Comparison of ENCODE assay signal across 18 cellular contexts in genomic region chr9:90996154-90996788, GRCh38.
DNase-seq lines count a peak whose midpoint lies in the region; ATAC-seq, FAIRE-seq and TF ChIP-seq lines count a peak whose summit lies in the region.
"Had no signal": no experiment of that assay in that cellular context is flagged by ENCODE, and none has a peak within 500 bp of the region (broad histone marks: within the 10 kb centered on the region; RNA-seq: fewer than 3 reads in every experiment).

No MANE protein-coding gene starts in this region.

- H3K79me2 ChIP-seq in K562 (ENCODE audit: control insufficient read depth, insufficient read depth, low read length) (no peaks in the 10 kb centered on the region), neural progenitor cell (ENCODE audit: low read depth) (no peaks in the 10 kb centered on the region)

- WGBS in IMR-90 (ENCODE audit: extremely low coverage in 2 of 2, insufficient read length in 1 of 2), 2 experiments, result no CpG with 5 or more reads among the region's 5 CpGs
- 0% methylated on average over 5 of the region's 5 CpGs for WGBS in K562 (ENCODE audit: insufficient coverage, low coverage, missing lambda C conversion rate)

- peaks cover 7% of the 10 kb centered on the region for H3K4me1 Mint-ChIP-seq in activated CD4-positive, alpha-beta T cell treated with anti-CD3 and anti-CD28 coated beads, Interleukin-2, amount 10 ng/mL, durations not matched to agents 24 days and 14 days
- H3K4me1 Mint-ChIP-seq in neural progenitor cell, result no peaks in the 10 kb centered on the region
- H3K4me1 Mint-ChIP-seq: CD4-positive, CD25-positive, alpha-beta regulatory T cell had no signal

- no peak for FAIRE-seq in K562 (lab: Jason Lieb, UNC)
- FAIRE-seq: GM12878, GM18507, H1 had no signal

- CTCF ChIA-PET in IMR-90 (lab: Yijun Ruan, JAX) (no interaction called here), K562 (lab: Yijun Ruan, JAX; ENCODE audit: low intra/inter-chr PET ratio) (no interaction called here)

- no peak overlapping the region for H3K27ac Mint-ChIP-seq in activated CD4-positive, alpha-beta T cell treated with anti-CD3 and anti-CD28 coated beads, Interleukin-2, amount 10 ng/mL, durations not matched to agents 24 days and 14 days
- no peak overlapping the region for H3K27ac Mint-ChIP-seq in neural progenitor cell
- H3K27ac Mint-ChIP-seq: CD4-positive, CD25-positive, alpha-beta regulatory T cell; HFFc6 had no signal

- H3K27ac ChIP-seq in IMR-90 (ENCODE audit: insufficient read depth, low read length) (no peak overlapping the region), K562 (ENCODE audit: extremely low read depth, low read depth, low read length) (no peak overlapping the region), neural progenitor cell (no peak overlapping the region)
- H3K27ac ChIP-seq: BLaER1 treated with 17β-estradiol and CSF1 and Interleukin-3, amounts not matched to agents 10 nM and 100 nM had no signal

- H2AK9ac ChIP-seq in IMR-90 (replicated peaks; ENCODE audit: low read depth, low read length, poor library complexity), result no peak overlapping the region

- H3K23ac ChIP-seq in IMR-90 (ENCODE audit: low read depth, low read length), result no peak overlapping the region

- ATAC-seq in IMR-90 (ENCODE audit: low read depth) (no peak), K562 (no peak), GM21576 (IDR thresholded peaks at IDR 0.05; ENCODE audit: unreplicated experiment) (no peak)
- ATAC-seq: GM12878 had no signal

- H3K9me3 ChIP-seq in IMR-90 (ENCODE audit: control insufficient read depth, insufficient read depth, low read length) (no peaks in the 10 kb centered on the region), K562 (replicated peaks; ENCODE audit: control insufficient read depth, insufficient read depth, low read depth, low read length) (no peaks in the 10 kb centered on the region), neural progenitor cell (ENCODE audit: low read depth) (no peaks in the 10 kb centered on the region)
- H3K9me3 ChIP-seq: HAP-1 had no signal

- H2BK15ac ChIP-seq in IMR-90 (ENCODE audit: low read depth, low read length), result peak overlapping the region; percentile 29; the same call in 2 of the 3 replicates

- H3K4me1 ChIP-seq in IMR-90 (ENCODE audit: control insufficient read depth, insufficient read depth, low read length) (peaks cover 19% of the 10 kb centered on the region), K562 (replicated peaks in 1 of 2; ENCODE audit: control insufficient read depth in 2 of 2, insufficient read depth in 2 of 2, low read length in 2 of 2) (peaks cover 0 to 2% of the 10 kb centered on the region in 2 experiments; a peak in 3 of 5 replicates), neural progenitor cell (no peaks in the 10 kb centered on the region)
- H3K4me1 ChIP-seq: HAP-1 had no signal

- H3K27me3 ChIP-seq in IMR-90 (ENCODE audit: control insufficient read depth, insufficient read depth, low read length) (no peaks in the 10 kb centered on the region), K562 (ENCODE audit: control insufficient read depth in 2 of 2, insufficient read depth in 2 of 2, low read length in 2 of 2) (no peaks in the 10 kb centered on the region), neural progenitor cell (no peaks in the 10 kb centered on the region)
- H3K27me3 ChIP-seq: BLaER1 treated with 17β-estradiol and CSF1 and Interleukin-3, amounts not matched to agents 10 nM and 100 nM had no signal

- H4K5ac ChIP-seq in IMR-90 (ENCODE audit: low read depth, low read length), result no peak overlapping the region

- no peaks in the 10 kb centered on the region for H3K79me1 ChIP-seq in IMR-90 (ENCODE audit: low read depth in 1 of 2, low read length in 2 of 2)

- H3K56ac ChIP-seq in IMR-90 (ENCODE audit: extremely low read depth, insufficient read depth, low read length), result no peak overlapping the region

- intact Hi-C loops in activated CD4-positive, alpha-beta T cell treated with anti-CD3 and anti-CD28 coated beads, Interleukin-2, amount 10 ng/mL, durations not matched to agents 24 days and 14 days (cut with micrococcal nuclease), result no loop called here
- intact Hi-C loops in IMR-90 (cut with micrococcal nuclease), result no loop called here
- intact Hi-C loops in K562 (cut with micrococcal nuclease), result no loop called here

- TF ChIP-seq EP300 in K562 (IDR thresholded peaks at IDR 0.05; ENCODE audit: low read length), result no peak

- POLR2A ChIA-PET in IMR-90 (lab: Charles Lee; ENCODE audit: unreplicated experiment) (no interaction called here), K562 (lab: Yijun Ruan, JAX) (no interaction called here)

- DNase-seq in activated CD4-positive, alpha-beta T cell treated with anti-CD3 and anti-CD28 coated beads, Interleukin-2, amount 10 ng/mL, durations not matched to agents 24 days and 14 days, result peak; percentile 27
- no peak for DNase-seq in activated CD4-positive, alpha-beta T cell treated with anti-CD3 and anti-CD28 coated beads, Interleukin-2, amount 50 U/mL, for 1 hour
- DNase-seq in IMR-90 (no peak), K562 (ENCODE audit: extremely low read depth in 1 of 4, low spot score in 3 of 4) (no peak), neural progenitor cell (ENCODE audit: low spot score) (no peak), NCI-H128 (lab: John Stamatoyannopoulos, UW; ENCODE audit: unreplicated experiment) (no peak), hippocampal formation (lab: John Stamatoyannopoulos, UW) (no peak)
- DNase-seq: ACHN; Calu3; CD4-positive, CD25-positive, alpha-beta regulatory T cell; DMS79; HFFc6 had no signal

- no peak overlapping the region for H4K91ac ChIP-seq in IMR-90 (ENCODE audit: insufficient read depth, low read depth, low read length)

- H2BK120ac ChIP-seq in IMR-90 (ENCODE audit: low read depth, low read length), result peak overlapping the region; percentile 5; the same call in 1 of the 2 replicates

- H3F3A ChIP-seq in neural progenitor cell (ENCODE audit: low read depth), result no peaks in the 10 kb centered on the region

- H3K36me3 ChIP-seq in IMR-90 (ENCODE audit: control insufficient read depth, insufficient read depth, low read length), result no peaks in the 10 kb centered on the region
- H3K36me3 ChIP-seq in K562 (ENCODE audit: control insufficient read depth, insufficient read depth, low read length), result no peaks in the 10 kb centered on the region
- H3K36me3 ChIP-seq in neural progenitor cell, result no peaks in the 10 kb centered on the region
- H3K36me3 ChIP-seq: BLaER1 treated with 17β-estradiol and CSF1 and Interleukin-3, amounts not matched to agents 10 nM and 100 nM; HAP-1 had no signal

- H3K9ac ChIP-seq in IMR-90 (ENCODE audit: low read depth, low read length) (no peak overlapping the region), K562 (ENCODE audit: insufficient read depth in 1 of 2, low read depth in 2 of 2, low read length in 2 of 2) (no peak overlapping the region), neural progenitor cell (no peak overlapping the region)
- H3K9ac ChIP-seq: BLaER1 treated with 17β-estradiol and CSF1 and Interleukin-3, amounts not matched to agents 10 nM and 100 nM had no signal

- H3K9me1 ChIP-seq in IMR-90 (ENCODE audit: insufficient read depth, low read length), result peaks cover 21% of the 10 kb centered on the region
- no peaks in the 10 kb centered on the region for H3K9me1 ChIP-seq in K562 (ENCODE audit: control insufficient read depth, insufficient read depth, low read length)

- H4K20me1 ChIP-seq in IMR-90 (ENCODE audit: insufficient read depth, low read length) (no peaks in the 10 kb centered on the region), K562 (replicated peaks; ENCODE audit: control insufficient read depth, insufficient read depth, low read length) (no peaks in the 10 kb centered on the region), neural progenitor cell (ENCODE audit: low read depth) (no peaks in the 10 kb centered on the region)
- H4K20me1 ChIP-seq: BLaER1 treated with 17β-estradiol and CSF1 and Interleukin-3, amounts not matched to agents 10 nM and 100 nM had no signal

- H2AFZ ChIP-seq in IMR-90 (replicated peaks; ENCODE audit: low read length, poor library complexity), result no peak overlapping the region
- H2AFZ ChIP-seq in K562 (ENCODE audit: low read depth, low read length), result no peak overlapping the region
- H2AFZ ChIP-seq in neural progenitor cell (replicated peaks), result peak overlapping the region; percentile 44

- dilution Hi-C loops in IMR-90 (cut with HindIII; ENCODE audit: low sequenced_read_pairs, unreplicated experiment), result no loop called here

- H3K9me3 Mint-ChIP-seq in activated CD4-positive, alpha-beta T cell treated with anti-CD3 and anti-CD28 coated beads, Interleukin-2, amount 10 ng/mL, durations not matched to agents 24 days and 14 days, result peaks cover 4% of the 10 kb centered on the region
- H3K9me3 Mint-ChIP-seq in neural progenitor cell, result peaks cover 6% of the 10 kb centered on the region

- H3K36me3 Mint-ChIP-seq in activated CD4-positive, alpha-beta T cell treated with anti-CD3 and anti-CD28 coated beads, Interleukin-2, amount 10 ng/mL, durations not matched to agents 24 days and 14 days (ENCODE audit: low read depth), result no peaks in the 10 kb centered on the region
- no peaks in the 10 kb centered on the region for H3K36me3 Mint-ChIP-seq in neural progenitor cell
- H3K36me3 Mint-ChIP-seq: CD4-positive, CD25-positive, alpha-beta regulatory T cell had no signal

- no peak overlapping the region for H3K4me2 ChIP-seq in IMR-90 (ENCODE audit: low read depth, low read length)
- H3K4me2 ChIP-seq in K562 (ENCODE audit: insufficient read depth, low read length), result no peak overlapping the region
- H3K4me2 ChIP-seq in neural progenitor cell, result no peak overlapping the region

- no peak overlapping the region; the same call in 1 of the 2 replicates for H3K18ac ChIP-seq in IMR-90 (ENCODE audit: low read depth, low read length)

- peaks cover 7% of the 10 kb centered on the region for H3K27me3 Mint-ChIP-seq in activated CD4-positive, alpha-beta T cell treated with anti-CD3 and anti-CD28 coated beads, Interleukin-2, amount 10 ng/mL, durations not matched to agents 24 days and 14 days
- H3K27me3 Mint-ChIP-seq in neural progenitor cell (ENCODE audit: insufficient read depth, low read depth), result no peaks in the 10 kb centered on the region

- 0 out of 2 replicates have a peak overlapping the region, but pooled peaks have one; percentile 4 for H3K14ac ChIP-seq in IMR-90 (replicated peaks; ENCODE audit: low read depth, low read length)

- BruUV-seq in IMR-90 (replicated peaks; lab: Mats Ljungman, UMichigan), result no TSS peak
- BruUV-seq in K562 (replicated peaks; lab: Mats Ljungman, UMichigan), result no TSS peak

- H2BK20ac ChIP-seq in IMR-90 (ENCODE audit: low read depth, low read length), result no peak overlapping the region

- H3K4me3 Mint-ChIP-seq in activated CD4-positive, alpha-beta T cell treated with anti-CD3 and anti-CD28 coated beads, Interleukin-2, amount 10 ng/mL, durations not matched to agents 24 days and 14 days, result no peak overlapping the region
- H3K4me3 Mint-ChIP-seq in neural progenitor cell, result no peak overlapping the region
- H3K4me3 Mint-ChIP-seq: CD4-positive, CD25-positive, alpha-beta regulatory T cell; HFFc6 had no signal

- no peak for TF ChIP-seq CTCF in IMR-90 (conservative IDR thresholded peaks at IDR 0.05; ENCODE audit: low read depth, low read length)
- no peak for TF ChIP-seq CTCF in K562 (IDR thresholded peaks at IDR 0.05 in 2 of 3, conservative IDR thresholded peaks at IDR 0.05 in 1 of 3; ENCODE audit: insufficient read depth in 2 of 3, low read depth in 1 of 3, low read length in 3 of 3)
- TF ChIP-seq CTCF in neural progenitor cell (IDR thresholded peaks at IDR 0.05), result no peak

- no peak overlapping the region for H2BK5ac ChIP-seq in IMR-90 (ENCODE audit: low read depth, low read length, poor library complexity, severe bottlenecking)

- TF ChIP-seq RAD21 in IMR-90 (IDR thresholded peaks at IDR 0.05; ENCODE audit: low read length), result no peak
- no peak for TF ChIP-seq RAD21 in K562 (CRISPR knock-in tag; conservative IDR thresholded peaks at IDR 0.05 in 1 of 2, IDR thresholded peaks at IDR 0.05 in 1 of 2)

- no peak overlapping the region for H3K4ac ChIP-seq in IMR-90 (ENCODE audit: low read depth, low read length)

- in situ Hi-C loops in IMR-90 (cut with MboI; ENCODE audit: low sequenced_read_pairs), result no loop called here
- in situ Hi-C loops in K562 (cut with MboI), result no loop called here

- TF ChIP-seq POLR2A in IMR-90 (IDR thresholded peaks at IDR 0.05; ENCODE audit: low read depth, low read length) (no peak), K562 (conservative IDR thresholded peaks at IDR 0.05) (no peak)

- H2AK5ac ChIP-seq in IMR-90 (ENCODE audit: low read depth, low read length), result 0 out of 2 replicates have a peak overlapping the region, but pooled peaks have one; percentile 25

- no peak overlapping the region for H4K8ac ChIP-seq in IMR-90 (ENCODE audit: low read depth in 2 of 2, low read length in 2 of 2)

- H3K4me3 ChIP-seq in IMR-90 (ENCODE audit: insufficient read depth, low read depth, low read length) (no peak overlapping the region), K562 (no peak overlapping the region), neural progenitor cell (no peak overlapping the region)
- H3K4me3 ChIP-seq: BLaER1 treated with 17β-estradiol and CSF1 and Interleukin-3, amounts not matched to agents 10 nM and 100 nM; GM12878; HAP-1 had no signal
